28 cellular contexts compared by ENCODE assay signal in genomic region chr5:110547495-110547894, GRCh38.
"Had no signal": no experiment of that assay in that cellular context is flagged by ENCODE, and none has a peak within 500 bp of the region (broad histone marks: within the 10 kb centered on the region; RNA-seq: fewer than 3 reads in every experiment).

No MANE protein-coding gene starts in this region.

- H3K36me3 ChIP-seq: colonic mucosa, esophagus squamous epithelium, lower lobe of right lung, neural progenitor cell, prostate gland, sigmoid colon, tibial artery had no signal

- H3K27ac Mint-ChIP-seq: dendritic cell treated with granulocyte-macrophage colony-stimulating factor and Interleukin-4, amounts not matched to agents 40 ng/mL and 50 ng/mL, for 4 days; immature natural killer cell; memory B cell; naive thymus-derived CD4-positive, alpha-beta T cell; nephron; neural progenitor cell; stimulated activated memory B cell treated with anti-CD40 and anti-IgM and Interleukin-4, amounts not matched to agents 10 μg/mL and 1 μg/mL and 100 μg/mL, for 72 hours; type B pancreatic cell had no signal

- H2AFZ ChIP-seq: neural progenitor cell had no signal

- H3K9me3 ChIP-seq: colonic mucosa, esophagus squamous epithelium, lower lobe of right lung, mucosa of descending colon, prostate gland, testis, tibial artery had no signal

- H3K4me3 ChIP-seq: colonic mucosa, esophagus squamous epithelium, lower lobe of right lung, mucosa of descending colon, neural progenitor cell, prostate gland, sigmoid colon, testis, tibial artery had no signal

- H3K4me3 Mint-ChIP-seq: dendritic cell treated with granulocyte-macrophage colony-stimulating factor and Interleukin-4, amounts not matched to agents 40 ng/mL and 50 ng/mL, for 4 days; immature natural killer cell; memory B cell; naive thymus-derived CD4-positive, alpha-beta T cell; nephron; neural progenitor cell; stimulated activated memory B cell treated with anti-CD40 and anti-IgM and Interleukin-4, amounts not matched to agents 10 μg/mL and 1 μg/mL and 100 μg/mL, for 72 hours; type B pancreatic cell had no signal

- DNase-seq: colonic mucosa; effector CD8-positive, alpha-beta T cell; erythroblast; esophagus squamous epithelium; foreskin melanocyte; hypothalamus; immature natural killer cell; islet precursor cell; kidney glomerular epithelial cell; left colon; left ventricle myocardium superior; lower lobe of right lung; mucosa of descending colon; naive thymus-derived CD4-positive, alpha-beta T cell; right cardiac atrium; sigmoid colon; stimulated activated CD4-positive, alpha-beta T cell treated with anti-CD3 and anti-CD28 coated beads, Interleukin-4, amount 100 ng/mL, for 4 hours; stimulated activated naive CD8-positive, alpha-beta T cell treated with anti-CD3 and anti-CD28 coated beads, Interleukin-15, Interleukin-2, amounts not matched to agents 100 U/mL and 50 U/mL, for 24 hours; substantia nigra; testis; tibial artery had no signal

- H3K36me3 Mint-ChIP-seq: immature natural killer cell; memory B cell; neural progenitor cell; stimulated activated memory B cell treated with anti-CD40 and anti-IgM and Interleukin-4, amounts not matched to agents 10 μg/mL and 1 μg/mL and 100 μg/mL, for 72 hours; type B pancreatic cell had no signal

- H3K4me1 Mint-ChIP-seq: immature natural killer cell; naive thymus-derived CD4-positive, alpha-beta T cell; nephron; neural progenitor cell; stimulated activated memory B cell treated with anti-CD40 and anti-IgM and Interleukin-4, amounts not matched to agents 10 μg/mL and 1 μg/mL and 100 μg/mL, for 72 hours had no signal

- H3K9ac ChIP-seq: neural progenitor cell had no signal

- H3K27ac ChIP-seq: colonic mucosa, esophagus squamous epithelium, lower lobe of right lung, neural progenitor cell, prostate gland, sigmoid colon, testis, tibial artery had no signal

- ATAC-seq: left colon; left ventricle myocardium superior; lower lobe of right lung; mucosa of descending colon; naive thymus-derived CD4-positive, alpha-beta T cell; right cardiac atrium; stimulated activated memory B cell treated with anti-CD40 and anti-IgM and Interleukin-4, amounts not matched to agents 10 μg/mL and 1 μg/mL and 100 μg/mL, for 72 hours; stimulated activated naive CD8-positive, alpha-beta T cell treated with anti-CD3 and anti-CD28 coated beads, Interleukin-15, Interleukin-2, amounts not matched to agents 100 U/mL and 50 U/mL, for 24 hours had no signal

- H3K9me3 Mint-ChIP-seq: dendritic cell treated with granulocyte-macrophage colony-stimulating factor and Interleukin-4, amounts not matched to agents 40 ng/mL and 50 ng/mL, for 4 days; neural progenitor cell had no signal

- H3K4me1 ChIP-seq: colonic mucosa, esophagus squamous epithelium, lower lobe of right lung, neural progenitor cell, prostate gland, sigmoid colon, testis, tibial artery had no signal

- H3K27me3 Mint-ChIP-seq: dendritic cell treated with granulocyte-macrophage colony-stimulating factor and Interleukin-4, amounts not matched to agents 40 ng/mL and 50 ng/mL, for 4 days; stimulated activated memory B cell treated with anti-CD40 and anti-IgM and Interleukin-4, amounts not matched to agents 10 μg/mL and 1 μg/mL and 100 μg/mL, for 72 hours; type B pancreatic cell had no signal

- H3K4me2 ChIP-seq: neural progenitor cell had no signal

- H3K27me3 ChIP-seq: colonic mucosa, esophagus squamous epithelium, neural progenitor cell, sigmoid colon, testis, tibial artery had no signal
